In genomic region chr10:122463466-122464157, GRCh38 we compare ENCODE assay signal across 13 cellular contexts. TPM values are rescaled to one million over a fixed set of nuclear protein-coding genes. Genes with fewer than 3 reads are reported as not detected.
DNase-seq lines count a peak whose midpoint lies in the region; ATAC-seq and TF ChIP-seq lines count a peak whose summit lies in the region.
"Had no signal": no experiment of that assay in that cellular context is flagged by ENCODE, and none has a peak within 500 bp of the region (broad histone marks: within the 10 kb centered on the region; RNA-seq: fewer than 3 reads in every experiment).

No MANE protein-coding gene starts in this region.

- H3K9me3 Mint-ChIP-seq in activated naive CD8-positive, alpha-beta T cell (ENCODE audit: low read depth): no peaks in the 10 kb centered on the region
- no peaks in the 10 kb centered on the region for H3K9me3 Mint-ChIP-seq in activated naive CD8-positive, alpha-beta T cell treated with anti-CD3 and anti-CD28 coated beads for 36 hours
- H3K9me3 Mint-ChIP-seq in natural killer cell: no peaks in the 10 kb centered on the region

- H3K36me3 ChIP-seq in esophagus muscularis mucosa (no peaks in the 10 kb centered on the region), urinary bladder (ENCODE audit: insufficient read depth) (no peaks in the 10 kb centered on the region), thyroid gland (no peaks in the 10 kb centered on the region)

- H3K4me3 ChIP-seq in esophagus muscularis mucosa (peak overlapping the region; percentile 71 to 88 (median 82)), urinary bladder (ENCODE audit: low read depth, low read length) (peak overlapping the region; percentile 86), thyroid gland (replicated peaks in 1 of 3) (peak overlapping the region in 1 of 3 donors; percentile 65)

- intact Hi-C loops in esophagus muscularis mucosa (cut with DNase I) (no loop called here), natural killer cell (cut with micrococcal nuclease) (no loop called here), thyroid gland (cut with DNase I) (no loop called here)

- no peaks in the 10 kb centered on the region for H3K36me3 Mint-ChIP-seq in activated naive CD8-positive, alpha-beta T cell
- no peaks in the 10 kb centered on the region for H3K36me3 Mint-ChIP-seq in activated naive CD8-positive, alpha-beta T cell treated with anti-CD3 and anti-CD28 coated beads for 36 hours
- H3K36me3 Mint-ChIP-seq in natural killer cell: no peaks in the 10 kb centered on the region

- ATAC-seq in natural killer cell: no peak
- no peak for ATAC-seq in GM21381 (IDR thresholded peaks at IDR 0.05; ENCODE audit: unreplicated experiment)

- WGBS in esophagus muscularis mucosa: 84% methylated on average over 12 of the region's 12 CpGs
- WGBS in urinary bladder: 78% methylated on average over 12 of the region's 12 CpGs
- WGBS in thyroid gland, 2 donors: 80 to 89% methylated on average over 12 of the region's 12 CpGs

- TF ChIP-seq CTCF in esophagus muscularis mucosa (IDR thresholded peaks at IDR 0.05): no peak
- no peak for TF ChIP-seq CTCF in natural killer cell (IDR thresholded peaks at IDR 0.05)
- no peak for TF ChIP-seq CTCF in thyroid gland (IDR thresholded peaks at IDR 0.05)

- H3K4me1 Mint-ChIP-seq in activated naive CD8-positive, alpha-beta T cell (ENCODE audit: low read depth): peaks cover 18% of the 10 kb centered on the region
- peaks cover 14% of the 10 kb centered on the region for H3K4me1 Mint-ChIP-seq in activated naive CD8-positive, alpha-beta T cell treated with anti-CD3 and anti-CD28 coated beads for 36 hours
- H3K4me1 Mint-ChIP-seq in natural killer cell: peaks cover 8 to 10% of the 10 kb centered on the region in 2 donors

- H3K27me3 Mint-ChIP-seq in activated naive CD8-positive, alpha-beta T cell: peaks cover 31% of the 10 kb centered on the region
- H3K27me3 Mint-ChIP-seq in activated naive CD8-positive, alpha-beta T cell treated with anti-CD3 and anti-CD28 coated beads for 36 hours: peaks cover 72% of the 10 kb centered on the region
- H3K27me3 Mint-ChIP-seq in natural killer cell (ENCODE audit: low read depth in 2 of 2): peaks cover 51 to 64% of the 10 kb centered on the region in 2 donors

- TF ChIP-seq EP300 in esophagus muscularis mucosa (IDR thresholded peaks at IDR 0.05): no peak

- peak overlapping the region; percentile 84 for H3K4me3 Mint-ChIP-seq in activated naive CD8-positive, alpha-beta T cell
- H3K4me3 Mint-ChIP-seq in activated naive CD8-positive, alpha-beta T cell treated with anti-CD3 and anti-CD28 coated beads for 36 hours: no peak overlapping the region
- H3K4me3 Mint-ChIP-seq in natural killer cell: peak overlapping the region; percentile 77

- no peaks in the 10 kb centered on the region for H3K9me3 ChIP-seq in esophagus muscularis mucosa
- H3K9me3 ChIP-seq in thyroid gland: no peaks in the 10 kb centered on the region

- no peak for DNase-seq in activated naive CD8-positive, alpha-beta T cell treated with anti-CD3 and anti-CD28 coated beads for 36 hours
- DNase-seq in esophagus muscularis mucosa (ENCODE audit: extremely low spot score): no peak
- DNase-seq in natural killer cell: no peak
- no peak for DNase-seq in thyroid gland
- DNase-seq in cerebellum (ENCODE audit: low spot score): no peak
- DNase-seq: ACHN, GF-D8, KBM-7, NCI-H524 treated with DMSO at 0.1 percent for 48 hours had no signal

- TF ChIP-seq POLR2A in esophagus muscularis mucosa (IDR thresholded peaks at IDR 0.05; ENCODE audit: low read depth) (no peak), thyroid gland (IDR thresholded peaks at IDR 0.05) (no peak)

- H3K4me1 ChIP-seq in esophagus muscularis mucosa (peaks cover 18 to 50% (median 39%) of the 10 kb centered on the region in 4 donors), urinary bladder (ENCODE audit: insufficient read depth) (peaks cover 1% of the 10 kb centered on the region), thyroid gland (peaks cover 0 to 13% of the 10 kb centered on the region in 2 donors)

- H3K27me3 ChIP-seq in esophagus muscularis mucosa: no peaks in the 10 kb centered on the region
- no peaks in the 10 kb centered on the region for H3K27me3 ChIP-seq in thyroid gland

- H3K27ac Mint-ChIP-seq in activated naive CD8-positive, alpha-beta T cell: no peak overlapping the region
- H3K27ac Mint-ChIP-seq in activated naive CD8-positive, alpha-beta T cell treated with anti-CD3 and anti-CD28 coated beads for 36 hours: no peak overlapping the region
- H3K27ac Mint-ChIP-seq in natural killer cell: no peak overlapping the region

- H3K27ac ChIP-seq in esophagus muscularis mucosa (replicated peaks in 1 of 4): peak overlapping the region; percentile 87 to 92 (median 90)
- no peak overlapping the region for H3K27ac ChIP-seq in urinary bladder (ENCODE audit: low read depth)
- H3K27ac ChIP-seq in thyroid gland: no peak overlapping the region

RNA-seq across cellular contexts. Expression of gene HTRA1, which starts 2.3 kb away (rescaled TPM):
- total RNA-seq in activated naive CD8-positive, alpha-beta T cell treated with anti-CD3 and anti-CD28 coated beads for 36 hours: not detected
- total RNA-seq in esophagus muscularis mucosa: 100 to 1,000 TPM; 101 to 146 (median 109) TPM
- not detected for total RNA-seq in natural killer cell
- total RNA-seq in urinary bladder: 83.9 TPM
- 145 TPM for polyA plus RNA-seq in urinary bladder
- 10 to 100 TPM; 37.1 to 99.4 (median 68.2) TPM for total RNA-seq in thyroid gland
- total RNA-seq in cerebellum: 18.8 TPM
- total RNA-seq: T-helper 2 cell treated with Interferon-gamma antibody and Interleukin-4, amounts not matched to agents 100 ng/mL and 5 ng/mL, for 36 hours had no signal

RNA-seq across cellular contexts. Expression of gene ARMS2, which starts 9.2 kb away (rescaled TPM):
- total RNA-seq in activated naive CD8-positive, alpha-beta T cell treated with anti-CD3 and anti-CD28 coated beads for 36 hours: not detected
- total RNA-seq in esophagus muscularis mucosa: 1 to 10 TPM in 1 of 4 donors, not detected in 3; 1.2 TPM
- total RNA-seq in natural killer cell: not detected
- total RNA-seq in urinary bladder: not detected
- not detected for polyA plus RNA-seq in urinary bladder
- total RNA-seq in thyroid gland: not detected
- not detected for total RNA-seq in cerebellum
- total RNA-seq: T-helper 2 cell treated with Interferon-gamma antibody and Interleukin-4, amounts not matched to agents 100 ng/mL and 5 ng/mL, for 36 hours had no signal

Comparison
In these comparisons a context has a peak if more than half of its experiments do, and no peak if none do; other contexts are left out.
1. H3K27ac ChIP-seq: peak in esophagus muscularis mucosa (4 of 4); none in urinary bladder (single experiment) and thyroid gland (0 of 3).
2. RNA of gene HTRA1, which starts 2.3 kb away (total RNA-seq): 101 to 146 TPM in esophagus muscularis mucosa, 83.9 TPM in urinary bladder (single experiment), 37.1 to 99.4 TPM in thyroid gland and 18.8 TPM in cerebellum (single experiment); not detected in natural killer cell and not detected in activated naive CD8-positive, alpha-beta T cell treated with anti-CD3 and anti-CD28 coated beads for 36 hours; every median in the first group is over 10 times any median in the second.